11 cellular contexts compared by ENCODE assay signal in genomic region chr18:8177330-8178016, GRCh38.
DNase-seq lines count a peak whose midpoint lies in the region; ATAC-seq and TF ChIP-seq lines count a peak whose summit lies in the region.
"Had no signal": no experiment of that assay in that cellular context is flagged by ENCODE, and none has a peak within 500 bp of the region (broad histone marks: within the 10 kb centered on the region; RNA-seq: fewer than 3 reads in every experiment).

No MANE protein-coding gene starts in this region.

- peak; percentile 9 for DNase-seq in AG10803 (ENCODE audit: low read depth)
- DNase-seq in NCI-H2196 (lab: John Stamatoyannopoulos, UW; ENCODE audit: unreplicated experiment), result peak; percentile 53
- DNase-seq in dedifferentiated amniotic fluid mesenchymal stem cell (ENCODE audit: extremely low spot score), result peak; percentile 16
- DNase-seq in lung microvascular endothelial cell (ENCODE audit: low read depth in 2 of 2), result peak; percentile 17 to 34
- DNase-seq in GDM1 (lab: John Stamatoyannopoulos, UW), result no peak
- no peak for DNase-seq in GM10266 (ENCODE audit: extremely low spot score)
- no peak for DNase-seq in activated naive CD4-positive, alpha-beta T cell treated with anti-CD3 and anti-CD28 coated beads, Interleukin-2, amount 50 U/mL, for 16 hours
- DNase-seq: activated CD4-positive, alpha-beta T cell treated with anti-CD3 and anti-CD28 coated beads for 48 hours; NCI-H526 had no signal

- no peak for ATAC-seq in HG02884 (IDR thresholded peaks at IDR 0.05; ENCODE audit: unreplicated experiment)

- no peak overlapping the region for H3K4me3 ChIP-seq in AG10803 (ENCODE audit: low read length)
- H3K4me3 ChIP-seq: BLaER1 had no signal

- no peak for TF ChIP-seq CTCF in AG10803 (conservative IDR thresholded peaks at IDR 0.05; ENCODE audit: low read length)
- no peak for TF ChIP-seq CTCF in GM10266 (IDR thresholded peaks at IDR 0.05; ENCODE audit: control insufficient read depth, insufficient read depth, low read depth, missing control alignments)

Comparison
In these comparisons a context has a peak if more than half of its experiments do, and no peak if none do; other contexts are left out.
1. DNase-seq: peak in AG10803 (single experiment), NCI-H2196 (single experiment), dedifferentiated amniotic fluid mesenchymal stem cell (single experiment) and lung microvascular endothelial cell (2 of 2); none in GDM1 (single experiment), GM10266 (single experiment) and activated naive CD4-positive, alpha-beta T cell treated with anti-CD3 and anti-CD28 coated beads, Interleukin-2, amount 50 U/mL, for 16 hours (single experiment).